Comparison of ENCODE assay signal across 1 cellular context in genomic region chr5:157772077-157772613, GRCh38.
TF ChIP-seq lines count a peak whose summit lies in the region.

No MANE protein-coding gene starts in this region.

TF ChIP-seq in H1, 55 proteins besides CTCF, POLR2A, EP300 and RAD21:
- no peak for TF ChIP-seq CTBP2 (IDR thresholded peaks at IDR 0.05; ENCODE audit: borderline replicate concordance, insufficient read depth, insufficient read length, low read length)
- no peak for TF ChIP-seq SP1 (IDR thresholded peaks at IDR 0.05; ENCODE audit: low read depth, low read length)
- no peak for TF ChIP-seq PHF8 (conservative IDR thresholded peaks at IDR 0.05; ENCODE audit: low read depth, low read length)
- TF ChIP-seq BRCA1 (IDR thresholded peaks at IDR 0.05; ENCODE audit: low read depth, low read length), result no peak
- TF ChIP-seq TAF1 (IDR thresholded peaks at IDR 0.05; ENCODE audit: low read depth, low read length), result no peak
- TF ChIP-seq SP4 (IDR thresholded peaks at IDR 0.05; ENCODE audit: low read length), result no peak
- no peak for TF ChIP-seq HDAC2 (IDR thresholded peaks at IDR 0.05; ENCODE audit: borderline replicate concordance in 1 of 2, low read depth in 2 of 2, low read length in 2 of 2)
- no peak for TF ChIP-seq ASH2L (IDR thresholded peaks at IDR 0.05; ENCODE audit: low read length)
- no peak for TF ChIP-seq CHD7 (IDR thresholded peaks at IDR 0.05; ENCODE audit: insufficient replicate concordance, low read length)
- no peak for TF ChIP-seq SIX5 (IDR thresholded peaks at IDR 0.05; ENCODE audit: low read depth, low read length)
- no peak for TF ChIP-seq TEAD4 (IDR thresholded peaks at IDR 0.05; ENCODE audit: low read depth, low read length)
- no peak for TF ChIP-seq SIRT6 (IDR thresholded peaks at IDR 0.05; ENCODE audit: low read length)
- TF ChIP-seq JUND (IDR thresholded peaks at IDR 0.05; ENCODE audit: low read length), result no peak
- TF ChIP-seq POLR2AphosphoS5 (IDR thresholded peaks at IDR 0.05; ENCODE audit: low read depth, low read length), result no peak
- no peak for TF ChIP-seq RBBP5 (IDR thresholded peaks at IDR 0.05; ENCODE audit: borderline replicate concordance, low read depth, low read length)
